In the genomic region with DNA sequence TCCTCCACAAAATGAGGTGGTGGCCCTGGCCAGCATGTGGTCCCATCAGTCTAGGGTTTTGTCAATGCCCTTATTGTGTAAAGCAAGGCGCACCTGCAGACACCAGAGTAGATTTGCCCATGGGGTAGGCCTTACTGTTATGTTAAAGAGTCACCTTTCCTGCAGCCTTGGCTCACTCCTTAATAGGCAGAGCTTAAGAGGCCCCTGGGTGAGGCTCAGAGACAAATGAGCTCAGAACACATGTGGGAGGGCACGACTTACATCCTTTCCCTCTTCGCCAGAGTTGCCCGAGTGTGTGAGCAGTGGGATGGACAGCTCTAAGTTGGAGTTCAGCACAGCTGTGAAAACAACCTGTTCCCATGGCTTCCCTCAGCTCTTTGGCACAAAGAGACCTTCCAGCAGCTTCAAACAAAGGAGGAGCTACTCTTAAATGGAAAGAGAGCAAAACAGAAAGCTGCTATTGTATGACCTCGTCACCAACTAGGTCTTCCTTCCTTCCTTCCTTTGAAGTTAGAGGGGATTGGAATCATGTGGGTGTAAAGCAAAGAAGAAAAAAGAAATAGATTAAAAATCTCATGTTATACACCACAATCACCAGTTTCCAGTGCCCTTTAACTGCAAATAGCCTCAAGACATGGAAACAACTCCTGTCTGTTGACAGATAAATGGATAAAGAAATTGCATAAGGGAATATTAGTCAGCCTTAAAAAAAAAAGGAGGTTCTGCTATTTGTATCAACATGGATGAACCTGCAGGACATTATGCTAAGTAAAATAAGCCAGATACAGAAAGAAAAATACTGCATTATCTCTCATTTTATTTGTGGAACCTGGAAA, we compare ENCODE assay signal across 1 cellular context.
TF ChIP-seq lines count a peak whose summit lies in the region.

No MANE protein-coding gene starts in this region.

TF ChIP-seq in H1, 55 proteins besides CTCF, POLR2A, EP300 and RAD21 (continued from another document):
- TF ChIP-seq SIN3A (conservative IDR thresholded peaks at IDR 0.05 in 1 of 2, IDR thresholded peaks at IDR 0.05 in 1 of 2; ENCODE audit: low read depth in 1 of 2, low read length in 2 of 2) (peak; percentile 71 to 80; a peak in 2 of 4 replicates), RFX5 (IDR thresholded peaks at IDR 0.05; ENCODE audit: borderline replicate concordance, low read depth, low read length) (no peak), SRF (IDR thresholded peaks at IDR 0.05; ENCODE audit: low read depth, low read length) (peak; percentile 76; the same call in 1 of the 2 replicates), JUN (IDR thresholded peaks at IDR 0.05; ENCODE audit: low read depth, low read length) (0 out of 2 replicates have a peak, but pooled peaks have one; percentile 20), BCL11A (IDR thresholded peaks at IDR 0.05; ENCODE audit: low read depth in 2 of 2, low read length in 2 of 2) (no peak), NANOG (IDR thresholded peaks at IDR 0.05; ENCODE audit: insufficient read depth, low read depth, low read length, poor library complexity, severe bottlenecking) (peak; percentile 72), TAF7 (optimal IDR thresholded peaks at IDR 0.05; ENCODE audit: borderline replicate concordance, low read depth, low read length) (peak; percentile 75), CHD7 (IDR thresholded peaks at IDR 0.05; ENCODE audit: insufficient replicate concordance, low read length) (no peak), TAF1 (IDR thresholded peaks at IDR 0.05; ENCODE audit: low read depth, low read length) (peak; percentile 84), CBX8 (IDR thresholded peaks at IDR 0.05; ENCODE audit: borderline replicate concordance, low read depth, low read length) (no peak), SP1 (IDR thresholded peaks at IDR 0.05; ENCODE audit: low read depth, low read length) (peak; percentile 61), RNF2 (IDR thresholded peaks at IDR 0.05; ENCODE audit: borderline replicate concordance, low read depth, low read length, missing control alignments, poor library complexity, severe bottlenecking) (no peak), POU5F1 (IDR thresholded peaks at IDR 0.05; ENCODE audit: low read depth, low read length) (peak; percentile 12; the same call in 1 of the 2 replicates), ASH2L (IDR thresholded peaks at IDR 0.05; ENCODE audit: low read length) (peak; percentile 87), SIX5 (IDR thresholded peaks at IDR 0.05; ENCODE audit: low read depth, low read length) (no peak), YY1 (IDR thresholded peaks at IDR 0.05; ENCODE audit: low read depth, low read length) (peak; percentile 68), POLR2AphosphoS5 (IDR thresholded peaks at IDR 0.05; ENCODE audit: low read depth, low read length) (peak; percentile 93), TBP (IDR thresholded peaks at IDR 0.05; ENCODE audit: low read depth, low read length) (peak; percentile 68; the same call in 1 of the 2 replicates), HDAC2 (IDR thresholded peaks at IDR 0.05; ENCODE audit: borderline replicate concordance in 1 of 2, low read depth in 2 of 2, low read length in 2 of 2) (peak in 1 of 2 experiments; percentile 62; a peak in 2 of 4 replicates)
- TF ChIP-seq, protein P1, sequence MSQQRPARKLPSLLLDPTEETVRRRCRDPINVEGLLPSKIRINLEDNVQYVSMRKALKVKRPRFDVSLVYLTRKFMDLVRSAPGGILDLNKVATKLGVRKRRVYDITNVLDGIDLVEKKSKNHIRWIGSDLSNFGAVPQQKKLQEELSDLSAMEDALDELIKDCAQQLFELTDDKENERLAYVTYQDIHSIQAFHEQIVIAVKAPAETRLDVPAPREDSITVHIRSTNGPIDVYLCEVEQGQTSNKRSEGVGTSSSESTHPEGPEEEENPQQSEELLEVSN (IDR thresholded peaks at IDR 0.05): peak; percentile 59; the same call in 1 of the 2 replicates
- TF ChIP-seq, protein P2, sequence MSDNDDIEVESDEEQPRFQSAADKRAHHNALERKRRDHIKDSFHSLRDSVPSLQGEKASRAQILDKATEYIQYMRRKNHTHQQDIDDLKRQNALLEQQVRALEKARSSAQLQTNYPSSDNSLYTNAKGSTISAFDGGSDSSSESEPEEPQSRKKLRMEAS (IDR thresholded peaks at IDR 0.05): peak; percentile 80
